In the genomic region with DNA sequence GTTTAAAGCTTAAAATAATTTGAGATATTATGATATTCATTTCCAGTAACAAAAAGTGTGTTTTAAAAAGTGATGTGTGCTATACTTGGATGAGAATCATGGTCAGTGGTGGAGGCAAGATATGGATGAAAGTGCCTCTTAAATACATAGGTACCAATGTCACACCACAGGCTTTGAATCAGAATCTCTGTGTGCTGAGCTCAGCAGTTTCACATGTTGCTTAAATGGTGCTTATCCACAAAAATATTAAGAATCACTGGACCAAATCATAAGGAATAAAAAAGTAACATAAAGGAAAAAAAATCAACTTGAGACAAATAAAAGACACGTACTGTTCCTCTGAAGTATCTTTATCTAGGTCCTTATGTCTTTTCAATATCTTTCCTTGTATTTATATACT, we compare ENCODE assay signal across 26 cellular contexts.
DNase-seq lines count a peak whose midpoint lies in the region; ATAC-seq, FAIRE-seq and TF ChIP-seq lines count a peak whose summit lies in the region.
"Had no signal": no experiment of that assay in that cellular context is flagged by ENCODE, and none has a peak within 500 bp of the region (broad histone marks: within the 10 kb centered on the region; RNA-seq: fewer than 3 reads in every experiment).

No MANE protein-coding gene starts in this region.

- no peak overlapping the region for H3K14ac ChIP-seq in H1 (ENCODE audit: insufficient read length)
- no peak overlapping the region for H3K14ac ChIP-seq in trophoblast cell (ENCODE audit: low read length)

- H4K20me1 ChIP-seq in MM.1S (ENCODE audit: insufficient read depth, low read length) (no peaks in the 10 kb centered on the region), H1 (replicated peaks in 1 of 2; ENCODE audit: control insufficient read depth in 1 of 2, insufficient read depth in 2 of 2, low read length in 2 of 2) (no peaks in the 10 kb centered on the region)
- H4K20me1 ChIP-seq: BLaER1 had no signal

- H3K9me2 ChIP-seq in MM.1S (replicated peaks; ENCODE audit: insufficient read depth, low read length): no peaks in the 10 kb centered on the region

- H4K8ac ChIP-seq in H1 (ENCODE audit: extremely low read depth, insufficient read depth, low read length): no peak overlapping the region
- no peak overlapping the region for H4K8ac ChIP-seq in trophoblast cell (ENCODE audit: low read depth, low read length)

- WGBS in A549 (ENCODE audit: missing lambda C conversion rate): 0% methylated on average over 1 of the region's 1 CpG
- 96% methylated on average over 1 of the region's 1 CpG; no CpG with 5 or more reads in 1 of the 2 experiments for WGBS in H1 (ENCODE audit: extremely low coverage in 1 of 2, insufficient coverage in 1 of 2, insufficient read length in 1 of 2, insufficient replicate concordance in 2 of 2, low coverage in 1 of 2, low lambda C conversion rate in 2 of 2, missing lambda C conversion rate in 1 of 2), 2 experiments
- no CpG with 5 or more reads among the region's 1 CpG for WGBS in trophoblast cell (ENCODE audit: extremely low coverage, insufficient coverage, insufficient read length)

- POLR2A ChIA-PET in A549 (lab: Yijun Ruan, JAX) (no interaction called here), H1 (lab: Charles Lee; ENCODE audit: partially characterized antibody) (no interaction called here)

- no peak overlapping the region for H2BK5ac ChIP-seq in H1 (ENCODE audit: low read depth, low read length)
- no peak overlapping the region for H2BK5ac ChIP-seq in trophoblast cell (ENCODE audit: low read depth, low read length, poor library complexity)

- no peak overlapping the region for H2BK120ac ChIP-seq in H1 (replicated peaks; ENCODE audit: low read depth, low read length)
- no peak overlapping the region for H2BK120ac ChIP-seq in trophoblast cell (ENCODE audit: insufficient read depth, low read length, poor library complexity)

- H4K5ac ChIP-seq in H1 (ENCODE audit: insufficient read length, low read depth, low read length): no peak overlapping the region

- H3K4me2 ChIP-seq in A549 (no peak overlapping the region), MM.1S (ENCODE audit: low read depth, low read length) (no peak overlapping the region), H1 (ENCODE audit: insufficient read depth in 1 of 2, low read depth in 2 of 2, low read length in 2 of 2) (no peak overlapping the region), trophoblast cell (ENCODE audit: low read length) (no peak overlapping the region)
- H3K4me2 ChIP-seq: BLaER1 had no signal

- no peak overlapping the region for H4K12ac ChIP-seq in trophoblast cell (ENCODE audit: low read depth, low read length)

- H3K4me1 ChIP-seq in A549: no peaks in the 10 kb centered on the region
- no peaks in the 10 kb centered on the region for H3K4me1 ChIP-seq in MM.1S (ENCODE audit: low read length)
- H3K4me1 ChIP-seq in H1 (replicated peaks in 1 of 4; ENCODE audit: control insufficient read depth in 3 of 4, insufficient read depth in 4 of 4, low read length in 3 of 4): no peaks in the 10 kb centered on the region
- no peaks in the 10 kb centered on the region for H3K4me1 ChIP-seq in trophoblast cell (ENCODE audit: control insufficient read depth in 1 of 2, insufficient read depth in 2 of 2, low read length in 2 of 2)
- H3K4me1 ChIP-seq: BE2C, BLaER1 had no signal

- H3K23ac ChIP-seq in H1 (ENCODE audit: insufficient read length): no peak overlapping the region
- H3K23ac ChIP-seq in trophoblast cell (ENCODE audit: low read length): no peak overlapping the region

- TF ChIP-seq CTCF in A549 (IDR thresholded peaks at IDR 0.05) (no peak), MM.1S (IDR thresholded peaks at IDR 0.05; ENCODE audit: low read length) (no peak), H1 (IDR thresholded peaks at IDR 0.05; ENCODE audit: control extremely low read depth in 1 of 3, insufficient read depth in 1 of 3, low read depth in 1 of 3, low read length in 3 of 3) (no peak)

- DNase-seq in DMS79 treated with DMSO at 0.1 percent for 48 hours (lab: John Stamatoyannopoulos, UW) (peak; percentile 27), DMS79 (lab: John Stamatoyannopoulos, UW) (no peak), A549 (ENCODE audit: low read depth in 1 of 2, low spot score in 1 of 2) (no peak), MM.1S (peak; percentile 25), H1 (ENCODE audit: low read depth in 1 of 2, low spot score in 2 of 2) (no peak), trophoblast cell (no peak)
- DNase-seq in activated T-cell treated with anti-CD3 and anti-CD28 coated beads, Interleukin-2, amount 50 U/mL, for 72 hours: no peak
- DNase-seq: ACHN; BE2C; C1 segment of cervical spinal cord; CD4-positive, alpha-beta memory T cell; CD4-positive, CD25-positive, alpha-beta regulatory T cell; CD8-positive, alpha-beta memory T cell; COR-L47; DMS 273 treated with DMSO at 0.1 percent for 48 hours; DMS153; DMS53; DND-41; EL; GDM1 had no signal

- H3K23me2 ChIP-seq in H1 (ENCODE audit: low read depth, low read length): no peaks in the 10 kb centered on the region

- H3K4me3 ChIP-seq in A549: no peak overlapping the region
- H3K4me3 ChIP-seq in MM.1S (ENCODE audit: low read length): no peak overlapping the region
- no peak overlapping the region for H3K4me3 ChIP-seq in H1 (ENCODE audit: extremely low read depth in 1 of 4, insufficient read depth in 2 of 4, low read depth in 3 of 4, low read length in 4 of 4)
- H3K4me3 ChIP-seq in trophoblast cell (ENCODE audit: low read depth, low read length): no peak overlapping the region
- H3K4me3 ChIP-seq: BLaER1, GM12878 had no signal

- H2AK5ac ChIP-seq in H1 (ENCODE audit: low read depth, low read length) (no peak overlapping the region), trophoblast cell (ENCODE audit: low read length) (no peak overlapping the region)

- H3K18ac ChIP-seq in H1 (ENCODE audit: extremely low read depth, low read length): no peak overlapping the region
- no peak overlapping the region for H3K18ac ChIP-seq in trophoblast cell (ENCODE audit: low read length)

- no peak for TF ChIP-seq EP300 in A549 (IDR thresholded peaks at IDR 0.05)
- no peak for TF ChIP-seq EP300 in H1 (IDR thresholded peaks at IDR 0.05; ENCODE audit: borderline replicate concordance in 1 of 2, low read depth in 2 of 2, low read length in 2 of 2)

- H3K27me3 ChIP-seq in MM.1S (replicated peaks; ENCODE audit: insufficient read depth, low read length) (no peaks in the 10 kb centered on the region), H1 (replicated peaks in 1 of 4; ENCODE audit: control insufficient read depth in 3 of 4, extremely low read depth in 1 of 4, insufficient read depth in 3 of 4, low read length in 3 of 4) (no peaks in the 10 kb centered on the region), trophoblast cell (ENCODE audit: insufficient read depth, low read length) (no peaks in the 10 kb centered on the region)
- H3K27me3 ChIP-seq: BE2C, BLaER1 had no signal

- no peak overlapping the region for H3K4ac ChIP-seq in H1 (replicated peaks; ENCODE audit: insufficient read length, low read depth, low read length)
- H3K4ac ChIP-seq in trophoblast cell (ENCODE audit: low read depth, low read length): no peak overlapping the region

- no peak overlapping the region for H2BK15ac ChIP-seq in H1 (ENCODE audit: low read length)

- no peak overlapping the region for H2BK20ac ChIP-seq in H1 (ENCODE audit: low read length)

- no peak overlapping the region for H4K91ac ChIP-seq in H1 (replicated peaks; ENCODE audit: insufficient read length, low read length)
- no peak overlapping the region for H4K91ac ChIP-seq in trophoblast cell (ENCODE audit: low read depth, low read length)

- H3K9ac ChIP-seq in MM.1S (ENCODE audit: low read length) (no peak overlapping the region), H1 (replicated peaks in 1 of 4; ENCODE audit: extremely low read depth in 1 of 4, low read depth in 3 of 4, low read length in 3 of 4) (no peak overlapping the region), trophoblast cell (ENCODE audit: low read length) (no peak overlapping the region)
- H3K9ac ChIP-seq: BLaER1 had no signal

- H3K4me3 Mint-ChIP-seq in activated T-cell treated with anti-CD3 and anti-CD28 coated beads, Interleukin-2, amount 50 U/mL, for 72 hours: no peak overlapping the region
- H3K4me3 Mint-ChIP-seq: CD14-positive monocyte; CD4-positive, alpha-beta memory T cell; CD4-positive, CD25-positive, alpha-beta regulatory T cell; CD8-positive, alpha-beta memory T cell had no signal

- no peak for ATAC-seq in A549
- no peak for ATAC-seq in activated T-cell treated with anti-CD3 and anti-CD28 coated beads, Interleukin-2, amount 50 U/mL, for 72 hours (replicated peaks in 1 of 2)
- ATAC-seq: GM12878 had no signal

- no peaks in the 10 kb centered on the region for H3K79me2 ChIP-seq in MM.1S (ENCODE audit: low read length)
- no peaks in the 10 kb centered on the region for H3K79me2 ChIP-seq in H1 (ENCODE audit: control insufficient read depth in 1 of 2, insufficient read depth in 2 of 2, low read length in 2 of 2)
- H3K79me2 ChIP-seq in trophoblast cell (ENCODE audit: control insufficient read depth, insufficient read depth, low read length, poor library complexity): no peaks in the 10 kb centered on the region

- H3K27me3 Mint-ChIP-seq in activated T-cell treated with anti-CD3 and anti-CD28 coated beads, Interleukin-2, amount 50 U/mL, for 72 hours (ENCODE audit: low read depth): no peaks in the 10 kb centered on the region
- H3K27me3 Mint-ChIP-seq: CD4-positive, alpha-beta memory T cell; CD4-positive, CD25-positive, alpha-beta regulatory T cell; CD8-positive, alpha-beta memory T cell had no signal

- H3K4me1 Mint-ChIP-seq in activated T-cell treated with anti-CD3 and anti-CD28 coated beads, Interleukin-2, amount 50 U/mL, for 72 hours (ENCODE audit: low read depth): no peaks in the 10 kb centered on the region
- H3K4me1 Mint-ChIP-seq: CD14-positive monocyte; CD4-positive, alpha-beta memory T cell; CD4-positive, CD25-positive, alpha-beta regulatory T cell; CD8-positive, alpha-beta memory T cell had no signal

- H2AFZ ChIP-seq in MM.1S (ENCODE audit: low read length): no peak overlapping the region
- H2AFZ ChIP-seq in H1 (ENCODE audit: low read length): no peak overlapping the region
- H2AFZ ChIP-seq in trophoblast cell (ENCODE audit: insufficient read depth, low read length, poor library complexity): no peak overlapping the region

- no peaks in the 10 kb centered on the region for H3F3A ChIP-seq in MM.1S (ENCODE audit: insufficient read depth, low read length)

- H3K27ac ChIP-seq in A549 (no peak overlapping the region), MM.1S (ENCODE audit: low read length) (no peak overlapping the region), H1 (ENCODE audit: low read depth, low read length) (no peak overlapping the region), trophoblast cell (ENCODE audit: low read depth, low read length) (no peak overlapping the region)
- H3K27ac ChIP-seq: 22Rv1, BLaER1 had no signal

- TF ChIP-seq POLR2A in A549 (IDR thresholded peaks at IDR 0.05; ENCODE audit: low read length) (no peak), H1 (IDR thresholded peaks at IDR 0.05; ENCODE audit: control extremely low read depth in 1 of 2, low read depth in 2 of 2, low read length in 2 of 2) (no peak)

- H3K36me3 ChIP-seq in MM.1S (replicated peaks; ENCODE audit: insufficient read depth, low read length) (no peaks in the 10 kb centered on the region), H1 (ENCODE audit: control insufficient read depth in 2 of 4, insufficient read depth in 4 of 4, low read length in 3 of 4) (no peaks in the 10 kb centered on the region), trophoblast cell (ENCODE audit: control insufficient read depth in 1 of 2, insufficient read depth in 2 of 2, low read length in 2 of 2) (no peaks in the 10 kb centered on the region)
- H3K36me3 ChIP-seq: BE2C, BLaER1 had no signal

- H3K79me1 ChIP-seq in H1 (ENCODE audit: low read depth, low read length) (no peaks in the 10 kb centered on the region), trophoblast cell (ENCODE audit: low read length) (no peaks in the 10 kb centered on the region)

- TF ChIP-seq RAD21 in A549 (conservative IDR thresholded peaks at IDR 0.05 in 1 of 2, IDR thresholded peaks at IDR 0.05 in 1 of 2) (no peak), H1 (IDR thresholded peaks at IDR 0.05 in 1 of 2, conservative IDR thresholded peaks at IDR 0.05 in 1 of 2; ENCODE audit: low read depth in 2 of 2, low read length in 2 of 2) (no peak)

- H3K27ac Mint-ChIP-seq in activated T-cell treated with anti-CD3 and anti-CD28 coated beads, Interleukin-2, amount 50 U/mL, for 72 hours: no peak overlapping the region
- H3K27ac Mint-ChIP-seq: CD14-positive monocyte; CD4-positive, alpha-beta memory T cell; CD4-positive, CD25-positive, alpha-beta regulatory T cell; CD8-positive, alpha-beta memory T cell had no signal

- no peaks in the 10 kb centered on the region for H3K9me3 ChIP-seq in A549
- no peaks in the 10 kb centered on the region for H3K9me3 ChIP-seq in MM.1S (replicated peaks; ENCODE audit: insufficient read depth, low read length)
- no peaks in the 10 kb centered on the region for H3K9me3 ChIP-seq in H1 (ENCODE audit: insufficient read depth in 2 of 2, low read depth in 1 of 2, low read length in 1 of 2)
- H3K9me3 ChIP-seq in trophoblast cell (ENCODE audit: insufficient read depth, low read depth, low read length): no peaks in the 10 kb centered on the region
- H3K9me3 ChIP-seq: BE2C, BLaER1 had no signal

- H2BK12ac ChIP-seq in H1 (ENCODE audit: low read depth, low read length) (no peak overlapping the region), trophoblast cell (ENCODE audit: low read length) (no peak overlapping the region)

- FAIRE-seq in A549 (lab: Jason Lieb, UNC): no peak
- no peak for FAIRE-seq in H1 (lab: Jason Lieb, UNC)
- FAIRE-seq: GM12878, GM12892, GM18507 had no signal

- H3K56ac ChIP-seq in H1 (replicated peaks; ENCODE audit: insufficient read length, low read depth, low read length): no peak overlapping the region

- CTCF ChIA-PET in A549 (lab: Yijun Ruan, JAX) (no interaction called here), H1 (lab: Charles Lee; ENCODE audit: partially characterized antibody) (no interaction called here)

- H3K9me3 Mint-ChIP-seq in activated T-cell treated with anti-CD3 and anti-CD28 coated beads, Interleukin-2, amount 50 U/mL, for 72 hours: peaks cover 7 to 8% of the 10 kb centered on the region in 2 donors

- no peaks in the 10 kb centered on the region for H3K36me3 Mint-ChIP-seq in activated T-cell treated with anti-CD3 and anti-CD28 coated beads, Interleukin-2, amount 50 U/mL, for 72 hours (ENCODE audit: insufficient read depth in 2 of 2)
- H3K36me3 Mint-ChIP-seq: CD14-positive monocyte; CD4-positive, alpha-beta memory T cell; CD4-positive, CD25-positive, alpha-beta regulatory T cell; CD8-positive, alpha-beta memory T cell had no signal

Comparison
In these comparisons a context has a peak if more than half of its experiments do, and no peak if none do; other contexts are left out.
1. DNase-seq: peak in DMS79 treated with DMSO at 0.1 percent for 48 hours (single experiment) and MM.1S (single experiment); none in DMS79 (single experiment), A549 (0 of 2), H1 (0 of 2), trophoblast cell (0 of 2) and activated T-cell treated with anti-CD3 and anti-CD28 coated beads, Interleukin-2, amount 50 U/mL, for 72 hours (0 of 2).